Comparison of ENCODE assay signal across 18 cellular contexts in genomic region chr4:150890246-150890645, GRCh38.
DNase-seq lines count a peak whose midpoint lies in the region; ATAC-seq and TF ChIP-seq lines count a peak whose summit lies in the region.
"Had no signal": no experiment of that assay in that cellular context is flagged by ENCODE, and none has a peak within 500 bp of the region (broad histone marks: within the 10 kb centered on the region; RNA-seq: fewer than 3 reads in every experiment).

No MANE protein-coding gene starts in this region.

- H3K27ac Mint-ChIP-seq in T-helper 17 cell: peak overlapping the region; percentile 6
- H3K27ac Mint-ChIP-seq: HFFc6 had no signal

- H3K4me1 Mint-ChIP-seq in T-helper 17 cell: peaks cover 19% of the 10 kb centered on the region

- H3K9me3 ChIP-seq in T-helper 17 cell (ENCODE audit: control insufficient read depth, low read length, poor library complexity, severe bottlenecking): no peaks in the 10 kb centered on the region
- H3K9me3 ChIP-seq: A549, MG63, SJSA1 had no signal

- DNase-seq in NCI-H82 (lab: John Stamatoyannopoulos, UW) (peak; percentile 3), NCI-H82 treated with DMSO at 0.1 percent for 48 hours (lab: John Stamatoyannopoulos, UW; ENCODE audit: unreplicated experiment) (no peak), T-helper 17 cell (no peak), dermis blood vessel endothelial cell (peak; percentile 21), retinal pigment epithelial cell (ENCODE audit: low read depth) (peak; percentile 29), NCI-H526 (lab: John Stamatoyannopoulos, UW) (no peak), NCI-H1092 (lab: John Stamatoyannopoulos, UW) (no peak)
- DNase-seq: Calu3; HFFc6; KG1; MG63; NCI-H1105 treated with DMSO at 0.1 percent for 48 hours; NCI-H187; NCI-H524; NK-92 treated with Interleukin-12 subunit alpha and Interleukin-12 subunit beta, amount 100 ng/mL, for 24 hours had no signal

- peaks cover 9% of the 10 kb centered on the region for H3K36me3 Mint-ChIP-seq in T-helper 17 cell (ENCODE audit: low read depth)

- no peak for TF ChIP-seq CTCF in retinal pigment epithelial cell (conservative IDR thresholded peaks at IDR 0.05; ENCODE audit: low read depth, low read length)

- H3K4me3 Mint-ChIP-seq in T-helper 17 cell: no peak overlapping the region
- H3K4me3 Mint-ChIP-seq: HFFc6 had no signal

- no peak overlapping the region for H3K4me3 ChIP-seq in retinal pigment epithelial cell (ENCODE audit: low read length)
- H3K4me3 ChIP-seq: A549, MG63, SJSA1 had no signal

- no peaks in the 10 kb centered on the region for H3K27me3 Mint-ChIP-seq in T-helper 17 cell

- ATAC-seq in T-helper 17 cell (no peak), HG03196 (IDR thresholded peaks at IDR 0.05; ENCODE audit: unreplicated experiment) (no peak)
- ATAC-seq: A549 had no signal

Comparison
In these comparisons a context has a peak if more than half of its experiments do, and no peak if none do; other contexts are left out.
1. DNase-seq: peak in NCI-H82 (single experiment), dermis blood vessel endothelial cell (single experiment) and retinal pigment epithelial cell (single experiment); none in NCI-H82 treated with DMSO at 0.1 percent for 48 hours (single experiment), T-helper 17 cell (0 of 3), NCI-H526 (0 of 2) and NCI-H1092 (single experiment).